In genomic region chr1:102178483-102178882, GRCh38 we compare ENCODE assay signal across 24 cellular contexts.
A peak's percentile ranks its signal among the peaks of the same experiment; 100 is the strongest.
DNase-seq lines count a peak whose midpoint lies in the region; ATAC-seq, FAIRE-seq and TF ChIP-seq lines count a peak whose summit lies in the region.
"Had no signal": no experiment of that assay in that cellular context is flagged by ENCODE, and none has a peak within 500 bp of the region (broad histone marks: within the 10 kb centered on the region; RNA-seq: fewer than 3 reads in every experiment).

No MANE protein-coding gene starts in this region.

- intact Hi-C loops in HepG2 (cut with micrococcal nuclease; ENCODE audit: unreplicated experiment): no loop called here
- intact Hi-C loops in right lobe of liver (cut with DNase I): no loop called here
- intact Hi-C loops in K562 (cut with micrococcal nuclease): no loop called here

- TF ChIP-seq CTCF in HepG2 (CRISPR knock-in tag; IDR thresholded peaks at IDR 0.05) (no peak), right lobe of liver (IDR thresholded peaks at IDR 0.05) (no peak), K562 (IDR thresholded peaks at IDR 0.05 in 2 of 3, conservative IDR thresholded peaks at IDR 0.05 in 1 of 3; ENCODE audit: insufficient read depth in 2 of 3, low read depth in 1 of 3, low read length in 3 of 3) (no peak)

- BruUV-seq in HepG2 (replicated peaks; lab: Mats Ljungman, UMichigan) (no TSS peak), K562 (replicated peaks; lab: Mats Ljungman, UMichigan) (no TSS peak)

- H3K9ac ChIP-seq in HepG2 (ENCODE audit: insufficient read depth, low read depth, low read length) (no peak overlapping the region), K562 (ENCODE audit: insufficient read depth in 1 of 2, low read depth in 2 of 2, low read length in 2 of 2) (no peak overlapping the region)
- H3K9ac ChIP-seq: BLaER1 had no signal

- H3K36me3 ChIP-seq in HepG2 (replicated peaks in 1 of 2; ENCODE audit: control insufficient read depth in 1 of 2, insufficient read depth in 2 of 2, low read length in 2 of 2) (no peaks in the 10 kb centered on the region), right lobe of liver (no peaks in the 10 kb centered on the region), K562 (ENCODE audit: control insufficient read depth, insufficient read depth, low read length) (no peaks in the 10 kb centered on the region)
- H3K36me3 ChIP-seq: BE2C, BLaER1 had no signal

- no peak for ATAC-seq in HepG2
- ATAC-seq in right lobe of liver: no peak
- no peak for ATAC-seq in K562
- ATAC-seq: GM12878 had no signal

- DNase-seq in HepG2 (ENCODE audit: low spot score) (no peak), right lobe of liver (no peak), K562 (ENCODE audit: extremely low read depth in 1 of 4, low spot score in 3 of 4) (no peak), iPS-NIHi7 (ENCODE audit: extremely low spot score) (no peak), Kasumi-1 (lab: John Stamatoyannopoulos, UW) (no peak)
- DNase-seq: ACHN; BE2C; C1 segment of cervical spinal cord; CD4-positive, alpha-beta memory T cell; CD4-positive, CD25-positive, alpha-beta regulatory T cell; CD8-positive, alpha-beta memory T cell; COR-L47; DMS 273 treated with DMSO at 0.1 percent for 48 hours; DMS153; DMS53; DMS79; DND-41; EL; GDM1 had no signal

- CTCF ChIA-PET in HepG2 (lab: Yijun Ruan, JAX; ENCODE audit: low intra/inter-chr PET ratio, low total read pairs) (no interaction called here), K562 (lab: Yijun Ruan, JAX; ENCODE audit: low intra/inter-chr PET ratio) (no interaction called here)

- TF ChIP-seq EP300 in HepG2 (IDR thresholded peaks at IDR 0.05; ENCODE audit: low read depth in 2 of 2, low read length in 2 of 2) (no peak), HepG2 (CRISPR knock-in tag; IDR thresholded peaks at IDR 0.05; ENCODE audit: borderline replicate concordance) (no peak), K562 (IDR thresholded peaks at IDR 0.05; ENCODE audit: low read length) (no peak)

- POLR2A ChIA-PET in HepG2 (lab: Yijun Ruan, JAX): no interaction called here
- POLR2A ChIA-PET in K562 (lab: Yijun Ruan, JAX): no interaction called here

- H3K9me1 ChIP-seq in K562 (ENCODE audit: control insufficient read depth, insufficient read depth, low read length): no peaks in the 10 kb centered on the region

- H3K27me3 ChIP-seq in HepG2 (ENCODE audit: control insufficient read depth in 1 of 2, insufficient read depth in 2 of 2, low read length in 2 of 2) (no peaks in the 10 kb centered on the region), right lobe of liver (no peaks in the 10 kb centered on the region), K562 (ENCODE audit: control insufficient read depth in 2 of 2, insufficient read depth in 2 of 2, low read length in 2 of 2) (no peaks in the 10 kb centered on the region)
- H3K27me3 ChIP-seq: BE2C, BLaER1 had no signal

- in situ Hi-C loops in HepG2 (cut with HindIII; ENCODE audit: extremely low pct_ligation_motif_present, low pct_unique_long_range_greater_than_20kb) (no loop called here), K562 (cut with MboI) (no loop called here)

- no peak for TF ChIP-seq RAD21 in HepG2 (CRISPR knock-in tag; IDR thresholded peaks at IDR 0.05)
- TF ChIP-seq RAD21 in K562 (CRISPR knock-in tag; conservative IDR thresholded peaks at IDR 0.05 in 1 of 2, IDR thresholded peaks at IDR 0.05 in 1 of 2): no peak

- H3K4me1 ChIP-seq in HepG2 (ENCODE audit: insufficient read depth, low read length) (no peaks in the 10 kb centered on the region), right lobe of liver (no peaks in the 10 kb centered on the region), K562 (replicated peaks in 1 of 2; ENCODE audit: control insufficient read depth in 2 of 2, insufficient read depth in 2 of 2, low read length in 2 of 2) (no peaks in the 10 kb centered on the region)
- H3K4me1 ChIP-seq: BE2C had no signal

- H2AFZ ChIP-seq in HepG2 (ENCODE audit: low read length) (no peak overlapping the region), K562 (ENCODE audit: low read depth, low read length) (no peak overlapping the region)

- H3K9me3 ChIP-seq in HepG2 (ENCODE audit: low read length) (no peaks in the 10 kb centered on the region), right lobe of liver (no peaks in the 10 kb centered on the region), K562 (replicated peaks; ENCODE audit: control insufficient read depth, insufficient read depth, low read depth, low read length) (no peaks in the 10 kb centered on the region; the same call in 1 of the 2 replicates)
- H3K9me3 ChIP-seq: BE2C, BLaER1 had no signal

- H4K20me1 ChIP-seq in HepG2 (ENCODE audit: insufficient read depth, low read length) (no peaks in the 10 kb centered on the region), K562 (replicated peaks; ENCODE audit: control insufficient read depth, insufficient read depth, low read length) (no peaks in the 10 kb centered on the region)
- H4K20me1 ChIP-seq: BLaER1 had no signal

- no peak overlapping the region for H3K27ac ChIP-seq in HepG2 (ENCODE audit: extremely low read length, insufficient read depth, low read length)
- no peak overlapping the region for H3K27ac ChIP-seq in right lobe of liver
- no peak overlapping the region for H3K27ac ChIP-seq in K562 (ENCODE audit: extremely low read depth, low read depth, low read length)
- H3K27ac ChIP-seq: 22Rv1, BLaER1 had no signal

- H3K4me2 ChIP-seq in HepG2 (ENCODE audit: low read depth, low read length): no peak overlapping the region
- H3K4me2 ChIP-seq in K562 (ENCODE audit: insufficient read depth, low read length): no peak overlapping the region
- H3K4me2 ChIP-seq: BLaER1 had no signal

- TF ChIP-seq POLR2A in HepG2 (IDR thresholded peaks at IDR 0.05; ENCODE audit: insufficient read depth in 1 of 2, low read depth in 2 of 2, low read length in 2 of 2) (no peak), right lobe of liver (IDR thresholded peaks at IDR 0.05) (no peak), K562 (conservative IDR thresholded peaks at IDR 0.05) (no peak)

- H3K4me3 ChIP-seq in HepG2 (replicated peaks in 1 of 3; ENCODE audit: insufficient read depth in 1 of 3, low read depth in 2 of 3, low read length in 3 of 3): no peak overlapping the region
- no peak overlapping the region for H3K4me3 ChIP-seq in right lobe of liver
- no peak overlapping the region for H3K4me3 ChIP-seq in K562
- H3K4me3 ChIP-seq: BLaER1, GM12878 had no signal

- FAIRE-seq in HepG2 (lab: Jason Lieb, UNC) (no peak), K562 (lab: Jason Lieb, UNC) (no peak)
- FAIRE-seq: GM12878, GM12892, GM18507 had no signal

- H3K79me2 ChIP-seq in HepG2 (ENCODE audit: insufficient read depth, low read length) (no peaks in the 10 kb centered on the region), K562 (ENCODE audit: control insufficient read depth, insufficient read depth, low read length) (no peaks in the 10 kb centered on the region)

- 7% methylated on average over 2 of the region's 2 CpGs for WGBS in HepG2 (ENCODE audit: low lambda C conversion rate)
- WGBS in right lobe of liver (ENCODE audit: insufficient coverage, low coverage, low lambda C conversion rate, missing lambda C conversion rate): 59% methylated on average over 2 of the region's 2 CpGs
- 0% methylated on average over 2 of the region's 2 CpGs for WGBS in K562 (ENCODE audit: insufficient coverage, low coverage, missing lambda C conversion rate)

TF ChIP-seq in HepG2, 621 proteins besides CTCF, POLR2A, EP300 and RAD21:
- TF ChIP-seq ARID3A (IDR thresholded peaks at IDR 0.05; ENCODE audit: low read depth, low read length) (no peak), MAFK (conservative IDR thresholded peaks at IDR 0.05 in 1 of 2, IDR thresholded peaks at IDR 0.05 in 1 of 2; ENCODE audit: low read length in 2 of 2) (peak; percentile 87 to 96), ZIK1 (CRISPR knock-in tag; IDR thresholded peaks at IDR 0.05; ENCODE audit: borderline replicate concordance, low read depth) (no peak), MAFF (IDR thresholded peaks at IDR 0.05; ENCODE audit: low read depth, low read length) (peak; percentile 92)

TF ChIP-seq in K562, 482 proteins besides CTCF, POLR2A, EP300 and RAD21:
- no peak for TF ChIP-seq ZNF280A (IDR thresholded peaks at IDR 0.05; ENCODE audit: low read depth, partially characterized antibody)
- peak; percentile 79 for TF ChIP-seq MAFK (IDR thresholded peaks at IDR 0.05; ENCODE audit: low read length)
- peak; percentile 65 for TF ChIP-seq MAFF (IDR thresholded peaks at IDR 0.05; ENCODE audit: low read length)
- no peak for TF ChIP-seq ZNF57 (CRISPR knock-in tag; IDR thresholded peaks at IDR 0.05)
- no peak for TF ChIP-seq ZNF134 (CRISPR knock-in tag; conservative IDR thresholded peaks at IDR 0.05)
- peak; percentile 44; the same call in 1 of the 2 replicates for TF ChIP-seq MAFG (tag; conservative IDR thresholded peaks at IDR 0.05)
- peak; percentile 53; the same call in 1 of the 2 replicates for TF ChIP-seq ZNF316 (IDR thresholded peaks at IDR 0.05)
- peak; percentile 23; the same call in 1 of the 2 replicates for TF ChIP-seq C11orf30 (IDR thresholded peaks at IDR 0.05; ENCODE audit: low read depth)

Comparison
In these comparisons a context has a peak if more than half of its experiments do, and no peak if none do; other contexts are left out.
1. Of the 241 proteins assayed by ChIP-seq in both HepG2 and K562: peak only in HepG2: none; only in K562: MAFG; in both: MAFF and MAFK; in neither: 238.